Comparison of ENCODE assay signal across 8 cellular contexts in the genomic region with DNA sequence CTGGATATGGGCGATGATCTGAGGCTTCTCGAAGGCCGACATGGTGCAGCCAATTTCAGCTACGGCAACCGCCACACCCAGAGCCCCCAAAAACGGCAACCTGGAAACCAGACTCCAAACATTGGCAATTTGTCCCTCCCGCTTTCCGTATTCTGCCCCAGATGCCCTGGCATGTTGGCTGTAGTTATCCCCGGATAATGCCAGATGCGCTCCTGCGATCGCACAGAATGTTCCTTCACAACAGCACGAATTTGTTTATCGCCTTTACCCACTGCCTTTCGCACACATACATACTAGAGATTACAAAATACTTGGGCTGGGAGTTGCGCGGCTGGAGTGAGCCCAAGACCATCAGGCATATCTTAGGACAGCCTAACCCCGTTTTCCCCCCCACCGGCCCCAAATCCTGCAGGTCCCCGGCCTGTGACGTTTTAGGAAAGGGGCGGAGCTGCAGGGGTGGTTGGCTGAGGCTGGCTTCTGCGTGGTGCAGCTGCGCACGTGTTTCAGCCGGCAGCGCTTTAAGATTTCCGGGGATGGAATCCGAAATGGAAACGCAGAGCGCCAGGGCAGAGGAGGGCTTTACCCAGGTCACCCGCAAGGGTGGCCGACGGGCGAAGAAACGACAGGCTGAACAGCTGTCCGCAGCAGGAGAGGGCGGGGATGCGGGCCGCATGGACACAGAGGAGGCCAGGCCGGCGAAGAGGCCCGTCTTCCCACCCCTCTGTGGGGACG. TPM values are rescaled to one million over a fixed set of nuclear protein-coding genes. Genes with fewer than 3 reads are reported as not detected.
DNase-seq lines count a peak whose midpoint lies in the region; ATAC-seq lines count a peak whose summit lies in the region.

A gene (plus strand): TSS at position 487 of the 732 bp plus-strand sequence. CDS start 47 bp downstream, at position 534.

- intact Hi-C loops in dendritic cell treated with granulocyte-macrophage colony-stimulating factor and Interleukin-4, amounts not matched to agents 40 ng/mL and 50 ng/mL, for 4 days (cut with micrococcal nuclease): loop anchor here (2.0 kb wide), 3 partner anchors 35 to 95 kb away; a partner anchor contains a TSS

- H3K27ac Mint-ChIP-seq in dendritic cell treated with granulocyte-macrophage colony-stimulating factor and Interleukin-4, amounts not matched to agents 40 ng/mL and 50 ng/mL, for 4 days: peak within 1 kb of the TSS; percentile 95

- H3K9me3 Mint-ChIP-seq in dendritic cell treated with granulocyte-macrophage colony-stimulating factor and Interleukin-4, amounts not matched to agents 40 ng/mL and 50 ng/mL, for 4 days: no peaks in the 10 kb centered on the region

- H3K36me3 Mint-ChIP-seq in dendritic cell treated with granulocyte-macrophage colony-stimulating factor and Interleukin-4, amounts not matched to agents 40 ng/mL and 50 ng/mL, for 4 days (ENCODE audit: low read depth): peaks cover 47% of the 10 kb centered on the region

- DNase-seq in C1 segment of cervical spinal cord (lab: John Stamatoyannopoulos, UW) (peak; percentile 89 to 99 (median 94)), NCI-H748 treated with DMSO at 0.1 percent for 48 hours (lab: John Stamatoyannopoulos, UW) (peak; percentile 86), left lobe of liver (ENCODE audit: low spot score) (peak; percentile 96)
- peak; percentile 97 for DNase-seq in activated CD4-positive, alpha-beta T cell treated with anti-CD3 and anti-CD28 coated beads, Interleukin-2, amount 50 U/mL, for 24 hours (ENCODE audit: low read depth in 1 of 2, low spot score in 1 of 2)
- DNase-seq in stimulated activated CD4-positive, alpha-beta T cell treated with anti-CD3 and anti-CD28 coated beads, Interleukin-2, amount 100 ng/mL, for 4 hours (ENCODE audit: low read depth): peak; percentile 95

- H3K4me3 Mint-ChIP-seq in dendritic cell treated with granulocyte-macrophage colony-stimulating factor and Interleukin-4, amounts not matched to agents 40 ng/mL and 50 ng/mL, for 4 days: peak within 1 kb of the TSS; percentile 99

- H3K27me3 Mint-ChIP-seq in dendritic cell treated with granulocyte-macrophage colony-stimulating factor and Interleukin-4, amounts not matched to agents 40 ng/mL and 50 ng/mL, for 4 days: no peaks in the 10 kb centered on the region

- ATAC-seq in GM19372 (IDR thresholded peaks at IDR 0.05; ENCODE audit: low read depth, unreplicated experiment): peak; percentile 85
- ATAC-seq in HG03558 (IDR thresholded peaks at IDR 0.05; ENCODE audit: extremely low read depth, unreplicated experiment): peak; percentile 81
- peak; percentile 97 for ATAC-seq in left lobe of liver

- peaks cover 13% of the 10 kb centered on the region for H3K4me1 Mint-ChIP-seq in dendritic cell treated with granulocyte-macrophage colony-stimulating factor and Interleukin-4, amounts not matched to agents 40 ng/mL and 50 ng/mL, for 4 days (ENCODE audit: low read depth)

RNA-seq across cellular contexts. Expression of the gene that starts here (rescaled TPM):
- 4.9 TPM for total RNA-seq in left lobe of liver

Comparison
In these comparisons a context has a peak if more than half of its experiments do, and no peak if none do; other contexts are left out.
1. Peak in every context shown above with its lines: DNase-seq and ATAC-seq.